In the genomic region with DNA sequence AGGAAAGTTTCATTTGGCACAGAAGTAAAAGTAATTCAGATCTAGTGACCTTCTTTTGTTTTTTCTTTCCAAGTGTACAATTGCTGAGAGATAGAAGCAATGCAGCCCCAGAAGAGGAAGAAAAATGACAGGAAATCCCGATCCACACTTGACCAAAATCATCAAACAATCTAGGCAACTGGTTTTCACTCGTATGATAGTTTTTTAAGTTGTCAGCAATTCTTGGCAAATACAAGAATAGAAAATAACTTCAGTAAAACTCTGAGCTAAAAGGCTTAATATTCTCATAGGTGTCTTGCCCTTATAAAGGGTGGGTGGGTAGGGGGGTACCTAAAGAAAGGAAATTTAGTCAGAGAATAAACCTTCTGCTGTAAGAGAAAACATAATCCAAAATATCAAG, we compare ENCODE assay signal across 1 cellular context.
A peak's percentile ranks its signal among the peaks of the same experiment; 100 is the strongest.
TF ChIP-seq lines count a peak whose summit lies in the region.

No MANE protein-coding gene starts in this region.

TF ChIP-seq in HepG2, 621 proteins besides CTCF, POLR2A, EP300 and RAD21:
- peak; percentile 37 to 77; a peak in 3 of 4 replicates for TF ChIP-seq MAFK (conservative IDR thresholded peaks at IDR 0.05 in 1 of 2, IDR thresholded peaks at IDR 0.05 in 1 of 2; ENCODE audit: low read length in 2 of 2)
- TF ChIP-seq GATA4 (IDR thresholded peaks at IDR 0.05; ENCODE audit: borderline replicate concordance, low read depth): no peak
- TF ChIP-seq MAFF (IDR thresholded peaks at IDR 0.05; ENCODE audit: low read depth, low read length): peak; percentile 59
